In genomic region chr5:90793183-90793582, GRCh38 we compare ENCODE assay signal across 2 cellular contexts.
TF ChIP-seq lines count a peak whose summit lies in the region.

No MANE protein-coding gene starts in this region.

TF ChIP-seq in SK-N-SH, 30 proteins besides CTCF, POLR2A, EP300 and RAD21 (continued from another document):
- no peak for TF ChIP-seq FOSL2 (IDR thresholded peaks at IDR 0.05; ENCODE audit: borderline replicate concordance, low read depth)
- TF ChIP-seq GABPA (IDR thresholded peaks at IDR 0.05; ENCODE audit: low read depth) = no peak
- no peak for TF ChIP-seq IRF3 (IDR thresholded peaks at IDR 0.05; ENCODE audit: low read depth, low read length)
- no peak for TF ChIP-seq USF1 (IDR thresholded peaks at IDR 0.05; ENCODE audit: borderline replicate concordance, low read depth)

TF ChIP-seq in HepG2, 621 proteins besides CTCF, POLR2A, EP300 and RAD21 (continued from another document):
- TF ChIP-seq CERS6 (CRISPR knock-in tag; IDR thresholded peaks at IDR 0.05) (no peak), ZNF124 (CRISPR knock-in tag; IDR thresholded peaks at IDR 0.05) (no peak), ZMAT5 (CRISPR knock-in tag; IDR thresholded peaks at IDR 0.05; ENCODE audit: borderline replicate concordance, low read depth) (no peak)
